In the genomic region with DNA sequence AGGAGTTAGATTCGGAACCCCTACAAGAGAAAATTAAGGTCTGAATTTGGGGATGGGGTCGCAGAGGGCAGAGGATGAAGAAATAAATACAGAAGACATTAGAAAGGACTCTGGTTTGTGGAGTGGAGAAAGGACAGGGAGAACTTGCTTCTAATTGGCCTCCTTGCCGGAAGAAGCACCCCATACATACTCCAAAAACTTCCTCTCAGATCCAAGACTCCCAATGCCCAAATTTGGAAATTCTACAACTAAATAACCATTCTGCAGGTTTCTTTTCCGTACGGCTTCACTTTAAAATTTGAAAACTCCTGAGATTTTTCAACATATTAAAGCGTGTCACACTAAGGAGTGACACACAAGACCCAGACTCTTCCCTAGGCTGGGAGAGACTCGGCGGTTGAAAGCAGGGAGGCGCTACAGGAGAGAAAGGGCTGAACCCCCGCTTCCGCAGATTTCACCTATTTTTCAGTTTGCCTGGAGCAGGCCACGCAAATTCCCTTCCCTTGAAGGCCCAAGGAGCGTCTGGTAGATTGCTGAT, we compare ENCODE assay signal across 8 cellular contexts. TPM values are rescaled to one million over a fixed set of nuclear protein-coding genes. Genes with fewer than 3 reads are reported as not detected.
DNase-seq lines count a peak whose midpoint lies in the region; ATAC-seq and TF ChIP-seq lines count a peak whose summit lies in the region.

No MANE protein-coding gene starts in this region.

- no peak for ATAC-seq in body of pancreas
- peak; percentile 19 for ATAC-seq in left lung
- no peak for ATAC-seq in HG03196 (IDR thresholded peaks at IDR 0.05; ENCODE audit: unreplicated experiment)
- ATAC-seq in GM21367 (IDR thresholded peaks at IDR 0.05; ENCODE audit: unreplicated experiment), result no peak

- H3K4me1 ChIP-seq in body of pancreas (peaks cover 33% of the 10 kb centered on the region), left lung (peaks cover 11 to 54% of the 10 kb centered on the region in 2 donors), thymus (ENCODE audit: control insufficient read depth, insufficient read depth, low read length) (peaks cover 20% of the 10 kb centered on the region)

- H3K27ac ChIP-seq in body of pancreas (peak overlapping the region; percentile 89 to 98 (median 96)), left lung (peak overlapping the region; percentile 90 to 92), thymus (ENCODE audit: low read depth) (peak overlapping the region; percentile 91)

- WGBS in body of pancreas, 2 donors, result 5 to 8% methylated on average over 13 of the region's 13 CpGs
- 11% methylated on average over 13 of the region's 13 CpGs for WGBS in thymus

- intact Hi-C loops in body of pancreas (cut with DNase I) (no loop called here), left lung (cut with DNase I) (no loop called here)

- H3K4me3 ChIP-seq in body of pancreas (peak overlapping the region; percentile 47 to 75), left lung (peak overlapping the region; percentile 70 to 77), thymus (ENCODE audit: low read length) (peak overlapping the region; percentile 64)

- DNase-seq in DMS79 treated with DMSO at 0.1 percent for 48 hours (lab: John Stamatoyannopoulos, UW), result peak; percentile 59
- no peak for DNase-seq in DMS79 (lab: John Stamatoyannopoulos, UW)
- peak; percentile 30 for DNase-seq in LHCN-M2 (ENCODE audit: low read depth)
- DNase-seq in body of pancreas, result no peak
- DNase-seq in left lung, result no peak

- H3K27me3 ChIP-seq in body of pancreas (no peaks in the 10 kb centered on the region), left lung (no peaks in the 10 kb centered on the region), thymus (ENCODE audit: control insufficient read depth, insufficient read depth) (no peaks in the 10 kb centered on the region)

- H3K36me3 ChIP-seq in body of pancreas (replicated peaks in 1 of 2; ENCODE audit: insufficient read depth in 1 of 2, low read depth in 2 of 2) (peaks cover 0 to 18% of the 10 kb centered on the region in 2 donors), left lung (peaks cover 0 to 29% of the 10 kb centered on the region in 2 donors), thymus (ENCODE audit: control insufficient read depth, insufficient read depth) (peaks cover 20% of the 10 kb centered on the region)

- no peaks in the 10 kb centered on the region for H3K9me3 ChIP-seq in body of pancreas
- no peaks in the 10 kb centered on the region for H3K9me3 ChIP-seq in left lung
- H3K9me3 ChIP-seq in thymus (ENCODE audit: control insufficient read depth), result no peaks in the 10 kb centered on the region

- TF ChIP-seq POLR2A in body of pancreas (IDR thresholded peaks at IDR 0.05), result no peak

- TF ChIP-seq CTCF in body of pancreas (IDR thresholded peaks at IDR 0.05) (no peak), left lung (IDR thresholded peaks at IDR 0.05) (no peak)

RNA-seq across cellular contexts. Expression of a gene that starts 0.5 kb away (rescaled TPM):
- total RNA-seq in LHCN-M2 (2014; rRNA removed) (2.4 and 3.0 TPM in 2 replicates), body of pancreas (10 to 100 TPM in 1 of 2 donors, 1 to 10 TPM in 1; 3.3 to 19.7 TPM), left lung (1 to 10 TPM; 9.2 to 9.7 TPM)
- 1.8 TPM for polyA plus RNA-seq in LHCN-M2 (2012)
- polyA plus RNA-seq in thymus, result 20.1 TPM

RNA-seq across cellular contexts. Expression of a gene that starts 0.9 kb away (rescaled TPM):
- total RNA-seq in LHCN-M2 (2014; rRNA removed), result 812 and 1,153 TPM in 2 replicates
- 1,767 TPM for polyA plus RNA-seq in LHCN-M2 (2012)
- 100 to 1,000 TPM; 489 to 703 TPM for total RNA-seq in body of pancreas
- 100 to 1,000 TPM; 703 to 736 TPM for total RNA-seq in left lung
- 3,745 TPM for polyA plus RNA-seq in thymus

RNA-seq across cellular contexts. Expression of a gene that starts 37.4 kb away (rescaled TPM):
- 27.8 and 30.1 TPM in 2 replicates for total RNA-seq in LHCN-M2 (2014; rRNA removed)
- polyA plus RNA-seq in LHCN-M2 (2012), result 14.0 TPM
- total RNA-seq in body of pancreas, result 10 to 100 TPM; 14.5 to 17.9 TPM
- total RNA-seq in left lung, result 10 to 100 TPM; 19.8 to 29.1 TPM
- 29.2 TPM for polyA plus RNA-seq in thymus

Comparison
In these comparisons a context has a peak if more than half of its experiments do, and no peak if none do; other contexts are left out.
1. DNase-seq: peak in DMS79 treated with DMSO at 0.1 percent for 48 hours (single experiment) and LHCN-M2 (single experiment); none in DMS79 (single experiment), body of pancreas (0 of 4) and left lung (0 of 2).
2. Peak in every context shown above with its lines, with median percentiles within 50 percentile points of each other: H3K27ac ChIP-seq and H3K4me3 ChIP-seq.